ENCODE assay signal across 11 cellular contexts in the genomic region with DNA sequence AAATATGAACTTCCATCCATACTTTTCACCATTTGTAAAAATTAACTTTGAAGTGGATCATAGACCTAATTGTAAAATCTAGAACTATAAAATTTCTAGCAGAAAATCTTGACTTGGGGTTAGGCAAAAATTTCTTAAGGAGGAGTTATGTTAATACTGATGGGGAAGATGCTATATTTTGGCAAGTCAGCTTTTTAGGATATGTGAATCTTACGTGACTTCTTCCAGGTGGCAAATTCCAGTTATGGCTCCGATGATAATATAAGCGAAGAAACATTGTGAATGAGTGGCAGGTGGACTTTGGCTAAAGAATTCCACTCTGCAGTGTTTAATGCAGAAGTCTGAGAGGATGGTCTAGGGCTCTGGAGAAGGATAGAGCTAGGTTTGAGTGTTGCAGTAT. TPM values are rescaled to one million over a fixed set of nuclear protein-coding genes. Genes with fewer than 3 reads are reported as not detected.
A peak's percentile ranks its signal among the peaks of the same experiment; 100 is the strongest.
DNase-seq lines count a peak whose midpoint lies in the region; ATAC-seq, FAIRE-seq and TF ChIP-seq lines count a peak whose summit lies in the region.
"Had no signal": no experiment of that assay in that cellular context is flagged by ENCODE, and none has a peak within 500 bp of the region (broad histone marks: within the 10 kb centered on the region; RNA-seq: fewer than 3 reads in every experiment).

No MANE protein-coding gene starts in this region.

- no peaks in the 10 kb centered on the region; the same call in 2 of the 3 replicates for H3K9me3 ChIP-seq in GM12878 (replicated peaks; ENCODE audit: control insufficient read depth, insufficient read depth, low read length)
- H3K9me3 ChIP-seq: left ventricle myocardium inferior had no signal

- H3K27ac ChIP-seq in KMS-11 (no peak overlapping the region), GM12878 (ENCODE audit: control insufficient read depth, insufficient read depth) (no peak overlapping the region; the same call in 1 of the 2 replicates)
- H3K27ac ChIP-seq: left ventricle myocardium inferior, right atrium auricular region had no signal

- DNase-seq in GM06990 (ENCODE audit: extremely low read depth, insufficient read length) (no peak), GM12878 (ENCODE audit: low read depth, low spot score) (no peak), neural crest cell (ENCODE audit: low read depth, low spot score) (no peak), iPS-NIHi7 (ENCODE audit: extremely low spot score) (no peak), NCI-H1930 (lab: John Stamatoyannopoulos, UW) (no peak), OCI-M2 (lab: John Stamatoyannopoulos, UW; ENCODE audit: unreplicated experiment) (no peak)
- DNase-seq: activated CD4-positive, alpha-beta T cell treated with anti-CD3 and anti-CD28 coated beads for 1 hour; left ventricle myocardium inferior; NCI-H1436 treated with DMSO at 0.1 percent for 48 hours had no signal

- SMC1A ChIA-PET in GM12878 (lab: Charles Lee; ENCODE audit: uncharacterized antibody, unreplicated experiment) = interaction anchor here (1.1 to 4.5 kb wide), 4 partner anchors 9 to 104 kb away, joined by 3 to 27 read pairs (median 4); no protein-coding TSS in a partner anchor

- WGBS in GM12878 (ENCODE audit: insufficient coverage, insufficient replicate concordance, low lambda C conversion rate, missing lambda C conversion rate) = 45% methylated on average over 3 of the region's 3 CpGs

- no peak for ATAC-seq in GM12878

- no peak for TF ChIP-seq CTCF in GM06990 (IDR thresholded peaks at IDR 0.05; ENCODE audit: insufficient read depth, low read length, poor library complexity, severe bottlenecking)
- TF ChIP-seq CTCF in KMS-11 (conservative IDR thresholded peaks at IDR 0.05; ENCODE audit: low read depth, low read length) = no peak
- no peak for TF ChIP-seq CTCF in GM12878 (IDR thresholded peaks at IDR 0.05 in 2 of 3, conservative IDR thresholded peaks at IDR 0.05 in 1 of 3; ENCODE audit: control insufficient read depth in 2 of 3, extremely low read depth in 1 of 3, insufficient read depth in 1 of 3, low read depth in 3 of 3, low read length in 3 of 3)
- no peak for TF ChIP-seq CTCF in neural crest cell (conservative IDR thresholded peaks at IDR 0.05)

- H3K27me3 ChIP-seq in GM06990 (replicated peaks; ENCODE audit: control insufficient read depth, insufficient read depth, low read length) (no peaks in the 10 kb centered on the region; the same call in 1 of the 2 replicates), KMS-11 (ENCODE audit: insufficient read depth, low read depth) (no peaks in the 10 kb centered on the region), GM12878 (replicated peaks in 1 of 2; ENCODE audit: control insufficient read depth in 2 of 2, insufficient read depth in 2 of 2, low read length in 1 of 2) (no peaks in the 10 kb centered on the region)

- FAIRE-seq in GM12878 (lab: Jason Lieb, UNC) = no peak

- H3K4me3 Mint-ChIP-seq in neural crest cell = peak overlapping the region; percentile 88

- H3K4me1 Mint-ChIP-seq in neural crest cell = peaks cover 10% of the 10 kb centered on the region

- H3K9ac ChIP-seq in KMS-11 (0 out of 2 replicates have a peak overlapping the region, but pooled peaks have one; percentile 82), GM12878 (ENCODE audit: control insufficient read depth, insufficient read depth, low read length) (no peak overlapping the region)

- in situ Hi-C loops in GM12878 (cut with MboI) = no loop called here

- peaks cover 7% of the 10 kb centered on the region for H3K9me3 Mint-ChIP-seq in neural crest cell

- H2AFZ ChIP-seq in KMS-11 (ENCODE audit: low read depth) (no peak overlapping the region), GM12878 (ENCODE audit: control insufficient read depth, low read depth, low read length) (no peak overlapping the region)

- peak overlapping the region; percentile 87 for H3K4me2 ChIP-seq in KMS-11
- peak overlapping the region; percentile 59; the same call in 1 of the 2 replicates for H3K4me2 ChIP-seq in GM12878 (ENCODE audit: control insufficient read depth, insufficient read depth)

- H3K4me1 ChIP-seq in KMS-11 (ENCODE audit: low read depth, poor library complexity, severe bottlenecking) (peaks cover 9% of the 10 kb centered on the region), GM12878 (ENCODE audit: control insufficient read depth, insufficient read depth, low read length) (no peaks in the 10 kb centered on the region)
- H3K4me1 ChIP-seq: right atrium auricular region had no signal

- H3K36me3 ChIP-seq in GM06990 (ENCODE audit: control insufficient read depth, insufficient read depth, low read length) (no peaks in the 10 kb centered on the region), KMS-11 (ENCODE audit: insufficient read depth) (no peaks in the 10 kb centered on the region), GM12878 (ENCODE audit: control insufficient read depth in 2 of 2, insufficient read depth in 2 of 2, low read length in 1 of 2) (no peaks in the 10 kb centered on the region; a peak in 1 of 4 replicates)
- H3K36me3 ChIP-seq: left ventricle myocardium inferior, right atrium auricular region had no signal

- H3K27ac Mint-ChIP-seq in neural crest cell (ENCODE audit: unreplicated experiment) = no peak overlapping the region

- H3K79me2 ChIP-seq in KMS-11 (ENCODE audit: insufficient read depth, low read depth) = peaks cover 43% of the 10 kb centered on the region; the same call in 1 of the 2 replicates
- H3K79me2 ChIP-seq in GM12878 (ENCODE audit: control insufficient read depth, insufficient read depth, low read length) = peaks cover 25% of the 10 kb centered on the region

- intact Hi-C loops in GM12878 (cut with micrococcal nuclease; ENCODE audit: unreplicated experiment) = loop anchor here (2.0 kb wide), 1 partner anchor 50 kb away; no protein-coding TSS in a partner anchor

- RAD21 ChIA-PET in GM12878 (lab: Charles Lee; ENCODE audit: unreplicated experiment) = interaction anchor here (2.7 kb wide), 1 partner anchor 22 kb away, joined by 20 read pairs; no protein-coding TSS in a partner anchor

- H3K27me3 Mint-ChIP-seq in neural crest cell (ENCODE audit: low read depth) = peaks cover 5% of the 10 kb centered on the region

- no peak for TF ChIP-seq POLR2A in GM12878 (IDR thresholded peaks at IDR 0.05; ENCODE audit: low read depth, low read length)

- POLR2A ChIA-PET in GM12878 (lab: Charles Lee) = interaction anchor here (0.6 to 0.7 kb wide), 2 partner anchors 12 to 653 kb away, joined by 3 read pairs; no protein-coding TSS in a partner anchor

- TF ChIP-seq RAD21 in GM12878 (IDR thresholded peaks at IDR 0.05; ENCODE audit: insufficient read depth, low read depth, low read length) = no peak

- H3K4me3 ChIP-seq in GM06990 (replicated peaks; ENCODE audit: low read depth, low read length) (peak overlapping the region; percentile 78), KMS-11 (IDR thresholded peaks at IDR 0.05; ENCODE audit: insufficient read depth, low read depth, low read length) (no peak overlapping the region), GM12878 (peak overlapping the region; percentile 75; the same call in 1 of the 2 replicates)

- CTCF ChIA-PET in GM12878 (lab: Yijun Ruan, JAX) = interaction anchor here (0.9 to 2.2 kb wide), 5 partner anchors 9 to 108 kb away, joined by 3 to 18 read pairs (median 8); no protein-coding TSS in a partner anchor

- TF ChIP-seq EP300 in GM12878 (IDR thresholded peaks at IDR 0.05; ENCODE audit: borderline replicate concordance in 1 of 2, control insufficient read depth in 1 of 2, low read depth in 2 of 2, low read length in 2 of 2) = no peak

- H3K36me3 Mint-ChIP-seq in neural crest cell (ENCODE audit: low read depth) = peaks cover 16% of the 10 kb centered on the region

- no peaks in the 10 kb centered on the region for H4K20me1 ChIP-seq in KMS-11 (ENCODE audit: insufficient read depth)
- H4K20me1 ChIP-seq in GM12878 (ENCODE audit: control insufficient read depth, insufficient read depth) = no peaks in the 10 kb centered on the region

- no TSS peak for BruUV-seq in GM12878 (replicated peaks; lab: Mats Ljungman, UMichigan)

TF ChIP-seq in GM12878, 131 proteins besides CTCF, POLR2A, EP300 and RAD21:
- TF ChIP-seq NR2F1 (conservative IDR thresholded peaks at IDR 0.05) (no peak), JUNB (IDR thresholded peaks at IDR 0.05) (no peak)

RNA-seq across cellular contexts. Expression of gene PRPS2, which starts 1.5 kb away (rescaled TPM):
- total RNA-seq in GM12878 (2013; cell fraction: nucleolus; rRNA removed) = 18.7 and 27.9 TPM in 2 replicates
- total RNA-seq in GM12878 (2014; rRNA removed) (53.4 and 58.0 TPM in 2 replicates), GM12878 (2014; rRNA removed; fragmentation: Illumina TruSeq; extraction: Trizol) (60.0 and 60.4 TPM in 2 replicates), GM12878 (2021) (72.6 and 74.4 TPM in 2 replicates), neural crest cell (24.8 and 27.2 TPM in 2 replicates)
- polyA plus RNA-seq in GM12878 (2011; ENCODE audit: low read depth) = 28.8 TPM
- polyA plus RNA-seq in GM12878 (2011; rRNA removed) (64.2 and 84.0 TPM in 2 replicates), GM12878 (2014; fragmentation: Illumina TruSeq; extraction: Trizol) (50.9 and 60.6 TPM in 2 replicates), GM12878 (2014; fragmentation: Nextera tagmentation; extraction: Ambion mirVana) (10 to 100 TPM; 44.1 to 56.3 TPM), GM12878 (2014; rRNA removed) (40.2 and 46.7 TPM in 2 replicates), GM12878 (2016; fragmentation: Nextera tagmentation; extraction: Ambion mirVana) (100 to 1,000 TPM in 1 of 2 experiments, 10 to 100 TPM in 1; 94.3 to 102 TPM)
- 55.2 and 56.6 TPM in 2 replicates for polyA plus RNA-seq in GM12878 (2011; cell fraction: cytosol; rRNA removed)
- 35.6 and 51.5 TPM in 2 replicates for polyA plus RNA-seq in GM12878 (2011; cell fraction: nucleus; rRNA removed)
- polyA plus RNA-seq in GM12878 (2012) = 37.3 and 46.0 TPM in 2 replicates
- polyA minus RNA-seq in GM12878 (2011; rRNA and poly(A)+ RNA removed) = 137 and 156 TPM in 2 replicates
- 65.2 and 69.4 TPM in 2 replicates for polyA minus RNA-seq in GM12878 (2011; cell fraction: cytosol; rRNA and poly(A)+ RNA removed)
- 15.5 and 31.8 TPM in 2 replicates for polyA minus RNA-seq in GM12878 (2011; cell fraction: nucleus; rRNA and poly(A)+ RNA removed)
